ENCODE assay signal across 25 cellular contexts in genomic region chr9:8473226-8473625, GRCh38.
"Had no signal": no experiment of that assay in that cellular context is flagged by ENCODE, and none has a peak within 500 bp of the region (broad histone marks: within the 10 kb centered on the region; RNA-seq: fewer than 3 reads in every experiment).

No MANE protein-coding gene starts in this region.

- DNase-seq: dermis blood vessel endothelial cell; effector CD8-positive, alpha-beta T cell; effector memory CD8-positive, alpha-beta T cell; endodermal cell; erythroblast; esophagus squamous epithelium; foreskin fibroblast; foreskin melanocyte; gastrocnemius medialis; glutamatergic neuron; heart right ventricle; immature natural killer cell; islet precursor cell; kidney; kidney glomerular epithelial cell; left colon; left lung; left ventricle myocardium superior; lower lobe of right lung; mesenchymal stem cell; mucosa of descending colon; naive B cell had no signal

- H3K4me1 ChIP-seq: esophagus squamous epithelium, gastrocnemius medialis, heart right ventricle, left lung, lower lobe of right lung had no signal

- H3K9me3 ChIP-seq: esophagus squamous epithelium, gastrocnemius medialis, heart right ventricle, left lung, lower lobe of right lung, mucosa of descending colon had no signal

- H3K4me3 ChIP-seq: coronary artery, esophagus squamous epithelium, gastrocnemius medialis, heart right ventricle, left lung, lower lobe of right lung, mucosa of descending colon had no signal

- H3K27me3 ChIP-seq: esophagus squamous epithelium, gastrocnemius medialis, heart right ventricle, left lung had no signal

- H3K27ac ChIP-seq: coronary artery, epithelial cell of prostate, esophagus squamous epithelium, gastrocnemius medialis, heart right ventricle, left lung, lower lobe of right lung had no signal

- ATAC-seq: effector memory CD8-positive, alpha-beta T cell; esophagus mucosa; gastrocnemius medialis; heart right ventricle; left colon; left lung; left ventricle myocardium superior; lower lobe of right lung; mucosa of descending colon had no signal

- H3K36me3 ChIP-seq: esophagus squamous epithelium, gastrocnemius medialis, heart right ventricle, left lung, lower lobe of right lung had no signal
